In the genomic region with DNA sequence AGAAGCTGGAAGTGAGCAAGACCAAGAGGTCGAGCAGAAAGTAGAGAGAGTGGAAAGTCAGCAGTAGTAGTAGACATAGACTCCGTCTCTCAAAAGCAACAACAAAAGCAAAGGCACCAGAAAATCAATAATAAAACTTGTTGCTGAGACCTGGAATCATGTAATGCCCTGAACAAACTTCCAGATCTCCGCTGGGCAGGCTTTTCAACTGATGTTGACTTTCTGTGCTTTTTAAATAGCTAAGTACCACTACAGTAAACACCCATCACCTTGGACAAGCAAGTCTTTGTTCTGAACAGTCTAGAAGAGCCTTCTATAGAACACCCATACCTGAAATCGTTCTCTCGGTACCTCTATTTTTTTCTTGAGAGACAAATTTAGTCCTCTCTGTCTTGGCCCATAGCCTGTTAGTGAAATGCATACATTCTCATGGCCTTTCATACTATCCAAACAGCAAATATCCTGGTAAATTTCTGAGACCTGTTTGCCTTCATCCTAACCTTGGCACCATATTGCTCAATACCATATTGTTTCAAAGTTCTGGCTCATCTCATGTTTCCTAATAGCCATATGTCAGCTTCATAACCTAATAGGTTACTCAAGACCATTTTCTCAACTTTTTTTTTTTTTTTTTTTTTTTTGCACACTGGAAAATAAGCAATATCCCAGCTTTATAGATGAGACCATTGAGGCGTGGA, we compare ENCODE assay signal across 1 cellular context.
TF ChIP-seq lines count a peak whose summit lies in the region.

No MANE protein-coding gene starts in this region.

TF ChIP-seq in HepG2, 621 proteins besides CTCF, POLR2A, EP300 and RAD21 (continued from another document and continues in another):
- TF ChIP-seq ZNF609 (CRISPR knock-in tag; IDR thresholded peaks at IDR 0.05; ENCODE audit: borderline replicate concordance) (peak; percentile 62; the same call in 1 of the 2 replicates), ZBTB20 (CRISPR knock-in tag; IDR thresholded peaks at IDR 0.05; ENCODE audit: borderline replicate concordance, low read depth) (0 out of 2 replicates have a peak, but pooled peaks have one; percentile 15), SIX4 (CRISPR knock-in tag; IDR thresholded peaks at IDR 0.05) (peak; percentile 74; the same call in 1 of the 2 replicates), FOXJ3 (CRISPR knock-in tag; IDR thresholded peaks at IDR 0.05; ENCODE audit: borderline replicate concordance) (peak; percentile 55; the same call in 1 of the 2 replicates), MBNL3 (CRISPR knock-in tag; conservative IDR thresholded peaks at IDR 0.05) (no peak), ZNF501 (CRISPR knock-in tag; IDR thresholded peaks at IDR 0.05) (no peak), ZMYM3 (CRISPR knock-in tag; IDR thresholded peaks at IDR 0.05) (no peak), SALL1 (CRISPR knock-in tag; IDR thresholded peaks at IDR 0.05) (peak; percentile 25; the same call in 1 of the 2 replicates), SOX6 (IDR thresholded peaks at IDR 0.05) (no peak), SOX6 (CRISPR knock-in tag; IDR thresholded peaks at IDR 0.05) (peak; percentile 91), HNF4A (CRISPR knock-in tag; IDR thresholded peaks at IDR 0.05) (peak; percentile 55), SIX1 (CRISPR knock-in tag; IDR thresholded peaks at IDR 0.05; ENCODE audit: borderline replicate concordance) (peak; percentile 87), ZBTB34 (CRISPR knock-in tag; IDR thresholded peaks at IDR 0.05) (peak; percentile 75; the same call in 1 of the 2 replicates), NCOR1 (IDR thresholded peaks at IDR 0.05; ENCODE audit: borderline replicate concordance, low read length) (peak; percentile 66; the same call in 1 of the 2 replicates), BCL6 (CRISPR knock-in tag; IDR thresholded peaks at IDR 0.05) (peak; percentile 7; the same call in 1 of the 2 replicates), ARID3A (IDR thresholded peaks at IDR 0.05; ENCODE audit: low read depth, low read length) (peak; percentile 68; the same call in 1 of the 2 replicates), RXRB (CRISPR knock-in tag; IDR thresholded peaks at IDR 0.05; ENCODE audit: borderline replicate concordance) (0 out of 2 replicates have a peak, but pooled peaks have one; percentile 20), PTBP1 (IDR thresholded peaks at IDR 0.05; ENCODE audit: low read depth, low read length, poor library complexity, severe bottlenecking) (no peak), KLF13 (CRISPR knock-in tag; IDR thresholded peaks at IDR 0.05) (no peak), HNF4G (IDR thresholded peaks at IDR 0.05; ENCODE audit: borderline replicate concordance, low read depth, low read length) (0 out of 2 replicates have a peak, but pooled peaks have one; percentile 23), HNF4G (CRISPR knock-in tag; IDR thresholded peaks at IDR 0.05; ENCODE audit: borderline replicate concordance, low read depth) (no peak), FOXA1 (IDR thresholded peaks at IDR 0.05) (no peak), FOXA1 (CRISPR knock-in tag; IDR thresholded peaks at IDR 0.05) (peak; percentile 66), ZNF644 (CRISPR knock-in tag; IDR thresholded peaks at IDR 0.05; ENCODE audit: low read depth) (peak; percentile 72), CEBPG (CRISPR knock-in tag; IDR thresholded peaks at IDR 0.05) (peak; percentile 92)
- TF ChIP-seq, protein P1, sequence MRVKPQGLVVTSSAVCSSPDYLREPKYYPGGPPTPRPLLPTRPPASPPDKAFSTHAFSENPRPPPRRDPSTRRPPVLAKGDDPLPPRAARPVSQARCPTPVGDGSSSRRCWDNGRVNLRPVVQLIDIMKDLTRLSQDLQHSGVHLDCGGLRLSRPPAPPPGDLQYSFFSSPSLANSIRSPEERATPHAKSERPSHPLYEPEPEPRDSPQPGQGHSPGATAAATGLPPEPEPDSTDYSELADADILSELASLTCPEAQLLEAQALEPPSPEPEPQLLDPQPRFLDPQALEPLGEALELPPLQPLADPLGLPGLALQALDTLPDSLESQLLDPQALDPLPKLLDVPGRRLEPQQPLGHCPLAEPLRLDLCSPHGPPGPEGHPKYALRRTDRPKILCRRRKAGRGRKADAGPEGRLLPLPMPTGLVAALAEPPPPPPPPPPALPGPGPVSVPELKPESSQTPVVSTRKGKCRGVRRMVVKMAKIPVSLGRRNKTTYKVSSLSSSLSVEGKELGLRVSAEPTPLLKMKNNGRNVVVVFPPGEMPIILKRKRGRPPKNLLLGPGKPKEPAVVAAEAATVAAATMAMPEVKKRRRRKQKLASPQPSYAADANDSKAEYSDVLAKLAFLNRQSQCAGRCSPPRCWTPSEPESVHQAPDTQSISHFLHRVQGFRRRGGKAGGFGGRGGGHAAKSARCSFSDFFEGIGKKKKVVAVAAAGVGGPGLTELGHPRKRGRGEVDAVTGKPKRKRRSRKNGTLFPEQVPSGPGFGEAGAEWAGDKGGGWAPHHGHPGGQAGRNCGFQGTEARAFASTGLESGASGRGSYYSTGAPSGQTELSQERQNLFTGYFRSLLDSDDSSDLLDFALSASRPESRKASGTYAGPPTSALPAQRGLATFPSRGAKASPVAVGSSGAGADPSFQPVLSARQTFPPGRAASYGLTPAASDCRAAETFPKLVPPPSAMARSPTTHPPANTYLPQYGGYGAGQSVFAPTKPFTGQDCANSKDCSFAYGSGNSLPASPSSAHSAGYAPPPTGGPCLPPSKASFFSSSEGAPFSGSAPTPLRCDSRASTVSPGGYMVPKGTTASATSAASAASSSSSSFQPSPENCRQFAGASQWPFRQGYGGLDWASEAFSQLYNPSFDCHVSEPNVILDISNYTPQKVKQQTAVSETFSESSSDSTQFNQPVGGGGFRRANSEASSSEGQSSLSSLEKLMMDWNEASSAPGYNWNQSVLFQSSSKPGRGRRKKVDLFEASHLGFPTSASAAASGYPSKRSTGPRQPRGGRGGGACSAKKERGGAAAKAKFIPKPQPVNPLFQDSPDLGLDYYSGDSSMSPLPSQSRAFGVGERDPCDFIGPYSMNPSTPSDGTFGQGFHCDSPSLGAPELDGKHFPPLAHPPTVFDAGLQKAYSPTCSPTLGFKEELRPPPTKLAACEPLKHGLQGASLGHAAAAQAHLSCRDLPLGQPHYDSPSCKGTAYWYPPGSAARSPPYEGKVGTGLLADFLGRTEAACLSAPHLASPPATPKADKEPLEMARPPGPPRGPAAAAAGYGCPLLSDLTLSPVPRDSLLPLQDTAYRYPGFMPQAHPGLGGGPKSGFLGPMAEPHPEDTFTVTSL (CRISPR knock-in tag; IDR thresholded peaks at IDR 0.05; ENCODE audit: borderline replicate concordance), result 0 out of 2 replicates have a peak, but pooled peaks have one; percentile 35
- TF ChIP-seq, protein P2, sequence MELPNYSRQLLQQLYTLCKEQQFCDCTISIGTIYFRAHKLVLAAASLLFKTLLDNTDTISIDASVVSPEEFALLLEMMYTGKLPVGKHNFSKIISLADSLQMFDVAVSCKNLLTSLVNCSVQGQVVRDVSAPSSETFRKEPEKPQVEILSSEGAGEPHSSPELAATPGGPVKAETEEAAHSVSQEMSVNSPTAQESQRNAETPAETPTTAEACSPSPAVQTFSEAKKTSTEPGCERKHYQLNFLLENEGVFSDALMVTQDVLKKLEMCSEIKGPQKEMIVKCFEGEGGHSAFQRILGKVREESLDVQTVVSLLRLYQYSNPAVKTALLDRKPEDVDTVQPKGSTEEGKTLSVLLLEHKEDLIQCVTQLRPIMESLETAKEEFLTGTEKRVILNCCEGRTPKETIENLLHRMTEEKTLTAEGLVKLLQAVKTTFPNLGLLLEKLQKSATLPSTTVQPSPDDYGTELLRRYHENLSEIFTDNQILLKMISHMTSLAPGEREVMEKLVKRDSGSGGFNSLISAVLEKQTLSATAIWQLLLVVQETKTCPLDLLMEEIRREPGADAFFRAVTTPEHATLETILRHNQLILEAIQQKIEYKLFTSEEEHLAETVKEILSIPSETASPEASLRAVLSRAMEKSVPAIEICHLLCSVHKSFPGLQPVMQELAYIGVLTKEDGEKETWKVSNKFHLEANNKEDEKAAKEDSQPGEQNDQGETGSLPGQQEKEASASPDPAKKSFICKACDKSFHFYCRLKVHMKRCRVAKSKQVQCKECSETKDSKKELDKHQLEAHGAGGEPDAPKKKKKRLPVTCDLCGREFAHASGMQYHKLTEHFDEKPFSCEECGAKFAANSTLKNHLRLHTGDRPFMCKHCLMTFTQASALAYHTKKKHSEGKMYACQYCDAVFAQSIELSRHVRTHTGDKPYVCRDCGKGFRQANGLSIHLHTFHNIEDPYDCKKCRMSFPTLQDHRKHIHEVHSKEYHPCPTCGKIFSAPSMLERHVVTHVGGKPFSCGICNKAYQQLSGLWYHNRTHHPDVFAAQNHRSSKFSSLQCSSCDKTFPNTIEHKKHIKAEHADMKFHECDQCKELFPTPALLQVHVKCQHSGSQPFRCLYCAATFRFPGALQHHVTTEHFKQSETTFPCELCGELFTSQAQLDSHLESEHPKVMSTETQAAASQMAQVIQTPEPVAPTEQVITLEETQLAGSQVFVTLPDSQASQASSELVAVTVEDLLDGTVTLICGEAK (IDR thresholded peaks at IDR 0.05), result peak; percentile 57
- TF ChIP-seq, protein P2 (CRISPR knock-in tag; IDR thresholded peaks at IDR 0.05), result no peak
